ENCODE assay signal across 9 cellular contexts in the genomic region with DNA sequence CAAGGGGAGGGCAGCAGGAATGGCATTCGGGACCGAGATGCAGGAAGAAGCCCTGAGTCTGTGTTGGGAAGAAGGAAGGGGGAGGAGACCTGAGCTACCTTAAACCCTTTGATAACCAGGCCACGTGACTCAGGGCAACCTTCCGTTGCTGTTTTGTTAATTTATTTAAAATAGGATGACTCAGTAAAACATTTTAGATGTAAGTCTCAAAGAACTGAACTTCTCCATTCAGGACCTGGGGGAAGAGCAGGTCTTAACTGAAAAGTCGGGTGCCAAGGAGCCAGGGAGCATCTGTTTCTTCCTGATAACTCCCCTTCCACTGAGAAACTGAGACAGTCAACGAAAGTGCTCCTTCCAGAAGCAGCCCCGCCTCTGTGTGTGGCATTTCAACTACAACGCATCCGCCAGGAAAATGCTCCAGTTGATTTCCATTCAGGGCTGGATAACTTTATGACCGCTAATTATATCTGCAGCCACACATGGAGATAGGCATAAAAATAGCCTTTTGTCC.
A peak's percentile ranks its signal among the peaks of the same experiment; 100 is the strongest.
DNase-seq lines count a peak whose midpoint lies in the region; ATAC-seq and TF ChIP-seq lines count a peak whose summit lies in the region.
"Had no signal": no experiment of that assay in that cellular context is flagged by ENCODE, and none has a peak within 500 bp of the region (broad histone marks: within the 10 kb centered on the region; RNA-seq: fewer than 3 reads in every experiment).

No MANE protein-coding gene starts in this region.

- H4K20me1 ChIP-seq in DOHH2 (ENCODE audit: control insufficient read depth, insufficient read depth, low read depth, low read length) (peaks cover 14% of the 10 kb centered on the region), PC-9 (ENCODE audit: insufficient read depth) (no peaks in the 10 kb centered on the region)

- no peak for TF ChIP-seq CTCF in DOHH2 (IDR thresholded peaks at IDR 0.05; ENCODE audit: low read depth, low read length, poor library complexity, severe bottlenecking)
- TF ChIP-seq CTCF in PC-9 (conservative IDR thresholded peaks at IDR 0.05): no peak
- TF ChIP-seq CTCF in neutrophil (IDR thresholded peaks at IDR 0.05): no peak

- H3K27me3 ChIP-seq in DOHH2 (ENCODE audit: control insufficient read depth, low read length) (peaks cover 48% of the 10 kb centered on the region), PC-9 (ENCODE audit: insufficient read depth, low read depth) (no peaks in the 10 kb centered on the region), neutrophil (no peaks in the 10 kb centered on the region)
- H3K27me3 ChIP-seq: neural progenitor cell had no signal

- peaks cover 7% of the 10 kb centered on the region; the same call in 1 of the 2 replicates for H3K36me3 ChIP-seq in DOHH2 (ENCODE audit: control insufficient read depth, low read length)
- no peaks in the 10 kb centered on the region for H3K36me3 ChIP-seq in PC-9 (ENCODE audit: low read depth)
- peaks cover 53% of the 10 kb centered on the region for H3K36me3 ChIP-seq in neutrophil
- H3K36me3 ChIP-seq: neural progenitor cell had no signal

- H3K9me2 ChIP-seq in DOHH2 (replicated peaks; ENCODE audit: control insufficient read depth, low read length) (no peaks in the 10 kb centered on the region), PC-9 (ENCODE audit: insufficient read depth) (no peaks in the 10 kb centered on the region)

- CTCF ChIA-PET in PC-9 (lab: Charles Lee): interaction anchor here (0.6 kb wide), 1 partner anchor 710 kb away, joined by 3 read pairs; no protein-coding TSS in a partner anchor

- BruUV-seq in PC-9 (replicated peaks; lab: Mats Ljungman, UMichigan): no TSS peak

- H3K4me1 ChIP-seq in DOHH2 (ENCODE audit: control insufficient read depth, low read length): peaks cover 76% of the 10 kb centered on the region
- H3K4me1 ChIP-seq in PC-9 (replicated peaks; ENCODE audit: insufficient read depth): peaks cover 41% of the 10 kb centered on the region
- H3K4me1 ChIP-seq in neutrophil (ENCODE audit: control insufficient read depth in 1 of 2, insufficient read depth in 1 of 2, low read depth in 1 of 2, low read length in 1 of 2): peaks cover 47 to 54% of the 10 kb centered on the region in 2 experiments

- DNase-seq in PC-9: no peak
- no peak for DNase-seq in Right ventricle myocardium inferior (ENCODE audit: missing footprints)
- no peak for DNase-seq in epidermal melanocyte (ENCODE audit: insufficient read length, low spot score)
- no peak for DNase-seq in NCI-H82 treated with DMSO at 0.1 percent for 48 hours (lab: John Stamatoyannopoulos, UW; ENCODE audit: unreplicated experiment)
- DNase-seq in NOMO-1 treated with dmso at 0.1 percent for 144 hours (lab: John Stamatoyannopoulos, UW; ENCODE audit: unreplicated experiment): no peak

- H3K9me3 ChIP-seq in DOHH2 (ENCODE audit: control insufficient read depth, insufficient read depth, low read length) (no peaks in the 10 kb centered on the region), PC-9 (ENCODE audit: insufficient read depth, low read depth) (no peaks in the 10 kb centered on the region), neutrophil (no peaks in the 10 kb centered on the region)

- POLR2A ChIA-PET in PC-9 (lab: Charles Lee; ENCODE audit: unreplicated experiment): interaction anchor here (0.6 kb wide), 1 partner anchor 122 kb away, joined by 3 read pairs; no protein-coding TSS in a partner anchor

- intact Hi-C loops in PC-9 (cut with micrococcal nuclease; ENCODE audit: unreplicated experiment) (no loop called here), Right ventricle myocardium inferior (cut with DNase I) (loop anchor here (1.0 to 2.0 kb wide), 2 partner anchors 86 to 151 kb away; no protein-coding TSS in a partner anchor)

- H3K27ac ChIP-seq in DOHH2 (ENCODE audit: low read depth, low read length) (no peak overlapping the region), PC-9 (peak overlapping the region; percentile 96; the same call in 1 of the 2 replicates), neutrophil (peak overlapping the region; percentile 84)
- H3K27ac ChIP-seq: neural progenitor cell had no signal

- H2AFZ ChIP-seq in PC-9: no peak overlapping the region
- H2AFZ ChIP-seq: neural progenitor cell had no signal

- H3F3A ChIP-seq in DOHH2 (ENCODE audit: control insufficient read depth, insufficient read depth) (peaks cover 23% of the 10 kb centered on the region), PC-9 (ENCODE audit: insufficient read depth, low read depth) (peaks cover 30% of the 10 kb centered on the region)

- H3K4me3 ChIP-seq in DOHH2 (ENCODE audit: low read length) (peak overlapping the region; percentile 63; the same call in 1 of the 2 replicates), PC-9 (no peak overlapping the region), neutrophil (ENCODE audit: low read depth in 1 of 2, low read length in 1 of 2) (peak overlapping the region in 1 of 2 experiments; percentile 4)
- H3K4me3 ChIP-seq: neural progenitor cell had no signal

- H3K4me2 ChIP-seq in DOHH2 (ENCODE audit: low read length): peak overlapping the region; percentile 79
- no peak overlapping the region for H3K4me2 ChIP-seq in PC-9
- H3K4me2 ChIP-seq: neural progenitor cell had no signal

- ATAC-seq in Right ventricle myocardium inferior (peak; percentile 60), HG02938 (IDR thresholded peaks at IDR 0.05; ENCODE audit: unreplicated experiment) (no peak)

- H3K79me2 ChIP-seq in DOHH2 (ENCODE audit: control insufficient read depth, low read length) (no peaks in the 10 kb centered on the region), PC-9 (ENCODE audit: low read depth) (no peaks in the 10 kb centered on the region)
